In the genomic region with DNA sequence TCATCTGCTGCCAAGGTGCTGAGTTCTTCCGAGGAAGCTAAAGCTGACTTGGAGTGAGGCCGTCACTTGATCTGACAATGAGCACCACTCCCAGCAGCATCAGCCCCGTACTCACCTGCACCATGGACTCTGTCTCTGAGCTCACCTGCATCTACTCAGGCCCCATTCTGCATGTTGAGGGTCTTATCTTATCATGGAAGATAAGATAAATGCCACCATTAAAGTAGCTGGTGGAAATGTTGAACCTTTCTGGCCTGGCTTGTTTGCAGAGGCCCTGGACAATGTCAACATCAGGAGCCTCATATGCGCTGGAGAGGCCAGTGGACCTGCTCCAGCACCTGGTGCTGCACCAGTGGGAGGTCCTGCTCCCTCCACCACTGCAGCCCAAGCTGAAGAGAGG, we compare ENCODE assay signal across 18 cellular contexts.
"Had no signal": no experiment of that assay in that cellular context is flagged by ENCODE, and none has a peak within 500 bp of the region (broad histone marks: within the 10 kb centered on the region; RNA-seq: fewer than 3 reads in every experiment).

No MANE protein-coding gene starts in this region.

- H3K27ac ChIP-seq: coronary artery, gastrocnemius medialis, heart right ventricle, left ventricle myocardium inferior, sigmoid colon, skin epidermis, upper lobe of right lung had no signal

- H3K9me3 ChIP-seq: gastrocnemius medialis, sigmoid colon, thyroid gland, upper lobe of right lung had no signal

- H3K4me1 ChIP-seq: gastrocnemius medialis, heart right ventricle, left ventricle myocardium inferior, sigmoid colon, thyroid gland, upper lobe of right lung had no signal

- H3K4me1 Mint-ChIP-seq: naive B cell had no signal

- DNase-seq: central memory CD4-positive, alpha-beta T cell; effector CD4-positive, alpha-beta T cell; gastrocnemius medialis; heart right ventricle; kidney; left cardiac atrium; left ventricle myocardium inferior; mesenchymal stem cell; naive B cell; sigmoid colon; stimulated activated CD4-positive, alpha-beta T cell treated with anti-CD3 and anti-CD28 coated beads, Interleukin-2, amount 100 ng/mL, for 24 hours; stimulated activated naive CD4-positive, alpha-beta T cell treated with Interleukin-2 at 50 U/mL for 16 hours; thyroid gland; upper lobe of right lung had no signal

- H3K4me3 ChIP-seq: coronary artery, gastrocnemius medialis, heart right ventricle, left ventricle myocardium inferior, lung, sigmoid colon, skin epidermis, thyroid gland, upper lobe of right lung had no signal

- H3K27me3 ChIP-seq: gastrocnemius medialis, sigmoid colon, thyroid gland, upper lobe of right lung had no signal

- H3K27ac Mint-ChIP-seq: naive B cell, nephron had no signal

- H3K36me3 ChIP-seq: gastrocnemius medialis, heart right ventricle, left ventricle myocardium inferior, sigmoid colon, thyroid gland, upper lobe of right lung had no signal

- H3K4me3 Mint-ChIP-seq: naive B cell, nephron had no signal

- H3K36me3 Mint-ChIP-seq: naive B cell had no signal

- ATAC-seq: gastrocnemius medialis, heart right ventricle, left cardiac atrium, upper lobe of right lung had no signal
